1 cellular context compared by ENCODE assay signal in the genomic region with DNA sequence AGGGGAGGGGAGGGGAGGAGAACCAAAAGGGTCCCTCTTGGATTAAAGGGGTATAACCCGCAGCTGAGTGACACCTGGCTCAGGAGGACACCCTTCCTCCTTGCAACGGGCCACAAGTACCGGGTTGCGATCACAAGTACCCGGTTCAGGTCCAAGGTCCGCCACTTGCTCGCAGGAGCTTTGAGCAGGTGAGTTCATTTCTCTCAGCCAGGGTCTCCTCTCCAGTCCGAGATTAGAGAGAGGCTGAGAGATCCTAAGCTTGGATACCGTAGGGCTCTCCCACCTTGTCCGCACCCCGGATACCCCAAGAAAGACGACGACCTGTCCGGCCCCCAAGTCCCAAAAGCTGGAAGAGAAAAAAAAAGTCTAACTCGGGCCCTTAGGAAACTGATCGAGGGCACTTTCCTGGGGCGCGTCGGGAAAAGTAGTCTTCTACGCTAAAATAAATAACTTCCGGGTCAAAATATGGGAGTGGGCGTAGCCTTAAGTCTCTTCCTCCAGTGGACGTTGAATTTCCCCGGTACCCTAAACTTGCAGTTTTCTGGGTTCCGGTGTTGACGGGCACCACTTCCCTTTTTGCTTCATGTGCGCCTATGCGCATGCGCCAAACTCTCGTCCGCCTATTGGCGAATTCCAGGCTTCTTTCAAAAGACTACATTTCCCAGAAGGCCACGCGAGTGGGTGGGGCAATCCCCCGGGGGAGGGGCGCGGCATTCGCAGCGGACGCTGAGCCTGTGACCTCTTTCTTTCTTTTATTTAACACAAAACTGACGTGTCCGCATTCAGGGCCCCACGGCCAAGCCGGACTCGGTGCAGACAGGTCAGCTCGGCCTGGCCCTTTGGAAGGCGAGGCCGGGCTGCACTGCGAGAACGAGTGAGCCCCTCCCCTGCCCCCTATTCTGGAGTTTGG.
A peak's percentile ranks its signal among the peaks of the same experiment; 100 is the strongest.
TF ChIP-seq lines count a peak whose summit lies in the region.

No MANE protein-coding gene starts in this region.

TF ChIP-seq in IMR-90, 13 proteins besides CTCF, POLR2A, EP300 and RAD21:
- peak; percentile 93; the same call in 1 of the 2 replicates for TF ChIP-seq MAZ (IDR thresholded peaks at IDR 0.05; ENCODE audit: borderline replicate concordance, low read depth, low read length)
- peak; percentile 84 for TF ChIP-seq CEBPB (IDR thresholded peaks at IDR 0.05; ENCODE audit: low read depth, low read length)
- no peak for TF ChIP-seq NFE2L2 (IDR thresholded peaks at IDR 0.05; ENCODE audit: low read depth, low read length)
- TF ChIP-seq RCOR1 (IDR thresholded peaks at IDR 0.05; ENCODE audit: insufficient replicate concordance, low read length), result no peak
- TF ChIP-seq MXI1 (IDR thresholded peaks at IDR 0.05; ENCODE audit: borderline replicate concordance, low read depth, low read length), result no peak
- peak; percentile 39 for TF ChIP-seq MAFK (IDR thresholded peaks at IDR 0.05; ENCODE audit: low read depth, low read length)
